Comparison of ENCODE assay signal across 9 cellular contexts in genomic region chr3:20422391-20422790, GRCh38.
"Had no signal": no experiment of that assay in that cellular context is flagged by ENCODE, and none has a peak within 500 bp of the region (broad histone marks: within the 10 kb centered on the region; RNA-seq: fewer than 3 reads in every experiment).

No MANE protein-coding gene starts in this region.

- H3K4me3 ChIP-seq: GM23248, HAP-1, K562 had no signal

- H3K9ac ChIP-seq: GM23248 had no signal

- H3K4me3 Mint-ChIP-seq: HFFc6 had no signal

- FAIRE-seq: HTR-8/SVneo, K562 had no signal

- ATAC-seq: HCT116, K562 had no signal

- H3K36me3 ChIP-seq: HAP-1 had no signal

- DNase-seq: GM23248, H7, HFFc6, IMR-90, KG1 had no signal

- H3K9me3 ChIP-seq: HAP-1 had no signal

- H3K4me1 ChIP-seq: HAP-1 had no signal

- H3K27ac ChIP-seq: GM23248 had no signal

- H3K9me3 Mint-ChIP-seq: HFFc6 had no signal

- H3K27ac Mint-ChIP-seq: HFFc6 had no signal

- H2AFZ ChIP-seq: GM23248 had no signal
